Comparison of ENCODE assay signal across 1 cellular context in the genomic region with DNA sequence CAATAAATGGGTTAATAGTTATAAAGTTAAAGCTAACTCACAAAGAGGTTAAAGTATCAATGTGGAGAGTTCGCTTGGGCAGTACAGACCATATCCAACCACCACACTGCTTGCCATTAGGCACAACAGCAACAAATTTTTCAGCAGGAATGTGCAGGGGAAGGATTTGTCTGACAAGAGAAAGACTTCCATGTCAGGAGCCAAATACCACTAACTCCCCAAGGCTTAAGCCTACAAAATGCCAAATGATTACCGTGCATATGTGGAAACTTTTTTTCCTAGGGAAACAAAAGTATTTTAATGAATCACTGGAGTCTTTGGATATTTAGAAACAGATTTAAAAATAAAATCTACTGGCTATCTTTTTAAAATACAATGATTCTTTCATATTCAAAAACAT.
TF ChIP-seq lines count a peak whose summit lies in the region.

No MANE protein-coding gene starts in this region.

TF ChIP-seq in H1, 55 proteins besides CTCF, POLR2A, EP300 and RAD21:
- TF ChIP-seq BACH1 (IDR thresholded peaks at IDR 0.05; ENCODE audit: low read length) (no peak), SRF (IDR thresholded peaks at IDR 0.05; ENCODE audit: low read depth, low read length) (no peak), SUZ12 (IDR thresholded peaks at IDR 0.05; ENCODE audit: low read length) (no peak), BCL11A (IDR thresholded peaks at IDR 0.05; ENCODE audit: low read depth in 2 of 2, low read length in 2 of 2) (no peak), EZH2 (IDR thresholded peaks at IDR 0.05; ENCODE audit: low read depth, low read length, severe bottlenecking) (no peak), POU5F1 (IDR thresholded peaks at IDR 0.05; ENCODE audit: low read depth, low read length) (no peak), TCF12 (IDR thresholded peaks at IDR 0.05; ENCODE audit: low read depth, low read length) (no peak), KDM5A (IDR thresholded peaks at IDR 0.05; ENCODE audit: low read length) (no peak), RXRA (IDR thresholded peaks at IDR 0.05; ENCODE audit: insufficient read depth, low read depth, low read length) (no peak), CBX8 (IDR thresholded peaks at IDR 0.05; ENCODE audit: borderline replicate concordance, low read depth, low read length) (no peak)
- TF ChIP-seq, protein P1, sequence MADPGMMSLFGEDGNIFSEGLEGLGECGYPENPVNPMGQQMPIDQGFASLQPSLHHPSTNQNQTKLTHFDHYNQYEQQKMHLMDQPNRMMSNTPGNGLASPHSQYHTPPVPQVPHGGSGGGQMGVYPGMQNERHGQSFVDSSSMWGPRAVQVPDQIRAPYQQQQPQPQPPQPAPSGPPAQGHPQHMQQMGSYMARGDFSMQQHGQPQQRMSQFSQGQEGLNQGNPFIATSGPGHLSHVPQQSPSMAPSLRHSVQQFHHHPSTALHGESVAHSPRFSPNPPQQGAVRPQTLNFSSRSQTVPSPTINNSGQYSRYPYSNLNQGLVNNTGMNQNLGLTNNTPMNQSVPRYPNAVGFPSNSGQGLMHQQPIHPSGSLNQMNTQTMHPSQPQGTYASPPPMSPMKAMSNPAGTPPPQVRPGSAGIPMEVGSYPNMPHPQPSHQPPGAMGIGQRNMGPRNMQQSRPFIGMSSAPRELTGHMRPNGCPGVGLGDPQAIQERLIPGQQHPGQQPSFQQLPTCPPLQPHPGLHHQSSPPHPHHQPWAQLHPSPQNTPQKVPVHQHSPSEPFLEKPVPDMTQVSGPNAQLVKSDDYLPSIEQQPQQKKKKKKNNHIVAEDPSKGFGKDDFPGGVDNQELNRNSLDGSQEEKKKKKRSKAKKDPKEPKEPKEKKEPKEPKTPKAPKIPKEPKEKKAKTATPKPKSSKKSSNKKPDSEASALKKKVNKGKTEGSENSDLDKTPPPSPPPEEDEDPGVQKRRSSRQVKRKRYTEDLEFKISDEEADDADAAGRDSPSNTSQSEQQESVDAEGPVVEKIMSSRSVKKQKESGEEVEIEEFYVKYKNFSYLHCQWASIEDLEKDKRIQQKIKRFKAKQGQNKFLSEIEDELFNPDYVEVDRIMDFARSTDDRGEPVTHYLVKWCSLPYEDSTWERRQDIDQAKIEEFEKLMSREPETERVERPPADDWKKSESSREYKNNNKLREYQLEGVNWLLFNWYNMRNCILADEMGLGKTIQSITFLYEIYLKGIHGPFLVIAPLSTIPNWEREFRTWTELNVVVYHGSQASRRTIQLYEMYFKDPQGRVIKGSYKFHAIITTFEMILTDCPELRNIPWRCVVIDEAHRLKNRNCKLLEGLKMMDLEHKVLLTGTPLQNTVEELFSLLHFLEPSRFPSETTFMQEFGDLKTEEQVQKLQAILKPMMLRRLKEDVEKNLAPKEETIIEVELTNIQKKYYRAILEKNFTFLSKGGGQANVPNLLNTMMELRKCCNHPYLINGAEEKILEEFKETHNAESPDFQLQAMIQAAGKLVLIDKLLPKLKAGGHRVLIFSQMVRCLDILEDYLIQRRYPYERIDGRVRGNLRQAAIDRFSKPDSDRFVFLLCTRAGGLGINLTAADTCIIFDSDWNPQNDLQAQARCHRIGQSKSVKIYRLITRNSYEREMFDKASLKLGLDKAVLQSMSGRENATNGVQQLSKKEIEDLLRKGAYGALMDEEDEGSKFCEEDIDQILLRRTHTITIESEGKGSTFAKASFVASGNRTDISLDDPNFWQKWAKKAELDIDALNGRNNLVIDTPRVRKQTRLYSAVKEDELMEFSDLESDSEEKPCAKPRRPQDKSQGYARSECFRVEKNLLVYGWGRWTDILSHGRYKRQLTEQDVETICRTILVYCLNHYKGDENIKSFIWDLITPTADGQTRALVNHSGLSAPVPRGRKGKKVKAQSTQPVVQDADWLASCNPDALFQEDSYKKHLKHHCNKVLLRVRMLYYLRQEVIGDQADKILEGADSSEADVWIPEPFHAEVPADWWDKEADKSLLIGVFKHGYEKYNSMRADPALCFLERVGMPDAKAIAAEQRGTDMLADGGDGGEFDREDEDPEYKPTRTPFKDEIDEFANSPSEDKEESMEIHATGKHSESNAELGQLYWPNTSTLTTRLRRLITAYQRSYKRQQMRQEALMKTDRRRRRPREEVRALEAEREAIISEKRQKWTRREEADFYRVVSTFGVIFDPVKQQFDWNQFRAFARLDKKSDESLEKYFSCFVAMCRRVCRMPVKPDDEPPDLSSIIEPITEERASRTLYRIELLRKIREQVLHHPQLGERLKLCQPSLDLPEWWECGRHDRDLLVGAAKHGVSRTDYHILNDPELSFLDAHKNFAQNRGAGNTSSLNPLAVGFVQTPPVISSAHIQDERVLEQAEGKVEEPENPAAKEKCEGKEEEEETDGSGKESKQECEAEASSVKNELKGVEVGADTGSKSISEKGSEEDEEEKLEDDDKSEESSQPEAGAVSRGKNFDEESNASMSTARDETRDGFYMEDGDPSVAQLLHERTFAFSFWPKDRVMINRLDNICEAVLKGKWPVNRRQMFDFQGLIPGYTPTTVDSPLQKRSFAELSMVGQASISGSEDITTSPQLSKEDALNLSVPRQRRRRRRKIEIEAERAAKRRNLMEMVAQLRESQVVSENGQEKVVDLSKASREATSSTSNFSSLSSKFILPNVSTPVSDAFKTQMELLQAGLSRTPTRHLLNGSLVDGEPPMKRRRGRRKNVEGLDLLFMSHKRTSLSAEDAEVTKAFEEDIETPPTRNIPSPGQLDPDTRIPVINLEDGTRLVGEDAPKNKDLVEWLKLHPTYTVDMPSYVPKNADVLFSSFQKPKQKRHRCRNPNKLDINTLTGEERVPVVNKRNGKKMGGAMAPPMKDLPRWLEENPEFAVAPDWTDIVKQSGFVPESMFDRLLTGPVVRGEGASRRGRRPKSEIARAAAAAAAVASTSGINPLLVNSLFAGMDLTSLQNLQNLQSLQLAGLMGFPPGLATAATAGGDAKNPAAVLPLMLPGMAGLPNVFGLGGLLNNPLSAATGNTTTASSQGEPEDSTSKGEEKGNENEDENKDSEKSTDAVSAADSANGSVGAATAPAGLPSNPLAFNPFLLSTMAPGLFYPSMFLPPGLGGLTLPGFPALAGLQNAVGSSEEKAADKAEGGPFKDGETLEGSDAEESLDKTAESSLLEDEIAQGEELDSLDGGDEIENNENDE (IDR thresholded peaks at IDR 0.05; ENCODE audit: insufficient replicate concordance, low read length): no peak
- TF ChIP-seq, protein P2, sequence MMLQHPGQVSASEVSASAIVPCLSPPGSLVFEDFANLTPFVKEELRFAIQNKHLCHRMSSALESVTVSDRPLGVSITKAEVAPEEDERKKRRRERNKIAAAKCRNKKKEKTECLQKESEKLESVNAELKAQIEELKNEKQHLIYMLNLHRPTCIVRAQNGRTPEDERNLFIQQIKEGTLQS (IDR thresholded peaks at IDR 0.05; ENCODE audit: insufficient read depth, low read depth, low read length): no peak
